Comparison of ENCODE assay signal across 11 cellular contexts in the genomic region with DNA sequence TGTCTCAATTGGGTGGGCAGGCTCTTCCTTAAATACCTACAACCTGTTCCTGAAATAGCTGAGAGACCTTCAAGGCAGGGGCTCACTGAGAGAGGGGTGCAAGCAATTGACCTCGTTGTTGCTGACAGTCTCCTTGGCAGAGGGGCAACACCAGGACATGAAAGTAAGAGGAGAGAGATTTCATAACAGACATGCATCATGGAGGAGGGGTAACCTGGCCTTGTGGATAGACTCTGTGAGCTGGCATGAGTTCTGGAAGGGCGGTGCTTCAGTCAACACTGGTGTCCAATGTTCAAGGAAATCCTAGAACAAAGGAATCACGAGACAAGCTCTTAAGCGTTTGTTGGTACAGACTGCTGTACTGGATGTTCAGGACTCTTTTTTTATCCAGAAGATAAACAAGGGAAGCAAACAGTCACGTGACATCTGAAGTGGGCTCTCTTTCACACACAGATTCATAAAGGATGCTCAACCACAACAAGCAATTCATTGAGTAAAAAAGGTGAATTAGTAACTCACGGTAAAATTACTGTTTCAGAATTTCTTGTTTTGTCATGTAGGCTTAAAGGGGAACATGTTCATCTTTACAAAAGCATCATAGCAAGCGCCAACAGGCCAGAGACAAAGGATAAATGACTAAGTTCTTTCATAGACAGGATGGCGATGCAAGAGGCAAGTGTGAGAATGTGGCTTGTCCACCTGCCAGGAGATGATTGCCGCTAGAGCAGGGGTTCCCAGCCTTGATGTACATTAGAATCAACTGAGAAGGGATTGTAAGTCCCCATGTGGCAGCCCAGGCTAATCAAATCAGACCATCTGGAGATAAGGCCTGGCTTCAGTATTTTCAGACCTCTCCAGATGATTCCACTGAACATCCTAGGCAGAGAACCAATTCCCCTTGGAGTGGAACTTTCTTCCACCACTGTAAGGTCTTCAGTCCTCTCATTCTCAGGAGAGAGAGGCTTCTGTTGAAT. TPM values are rescaled to one million over a fixed set of nuclear protein-coding genes. Genes with fewer than 3 reads are reported as not detected.
DNase-seq lines count a peak whose midpoint lies in the region; ATAC-seq and TF ChIP-seq lines count a peak whose summit lies in the region.
"Had no signal": no experiment of that assay in that cellular context is flagged by ENCODE, and none has a peak within 500 bp of the region (broad histone marks: within the 10 kb centered on the region; RNA-seq: fewer than 3 reads in every experiment).

No MANE protein-coding gene starts in this region.

- DNase-seq in NCI-H2081 (lab: John Stamatoyannopoulos, UW) (peak; percentile 39 to 64), NCI-H2081 treated with DMSO at 0.1 percent for 48 hours (lab: John Stamatoyannopoulos, UW) (no peak), NCI-H82 treated with DMSO at 0.1 percent for 48 hours (lab: John Stamatoyannopoulos, UW; ENCODE audit: unreplicated experiment) (peak; percentile 20), foreskin keratinocyte (peak; percentile 93 to 94), thyroid gland (peak; percentile 77 to 84)
- no peak for DNase-seq in activated naive CD4-positive, alpha-beta T cell treated with anti-CD3 and anti-CD28 coated beads, Interleukin-2, amount 10 ng/mL, durations not matched to agents 7 days and 5 days
- DNase-seq in effector CD4-positive, alpha-beta T cell, result no peak
- DNase-seq: H7, midbrain had no signal

- H3K27me3 Mint-ChIP-seq in activated naive CD4-positive, alpha-beta T cell treated with anti-CD3 and anti-CD28 coated beads, Interleukin-2, amount 10 ng/mL, durations not matched to agents 7 days and 5 days, result peaks cover 30% of the 10 kb centered on the region

- H3K27me3 ChIP-seq in foreskin keratinocyte (no peaks in the 10 kb centered on the region), thyroid gland (no peaks in the 10 kb centered on the region)
- H3K27me3 ChIP-seq: gastroesophageal sphincter had no signal

- no peak overlapping the region for H3K27ac Mint-ChIP-seq in activated naive CD4-positive, alpha-beta T cell treated with anti-CD3 and anti-CD28 coated beads, Interleukin-2, amount 10 ng/mL, durations not matched to agents 7 days and 5 days

- no peaks in the 10 kb centered on the region for H3K9me3 ChIP-seq in thyroid gland
- H3K9me3 ChIP-seq: gastroesophageal sphincter had no signal

- no peaks in the 10 kb centered on the region for H3K9me3 Mint-ChIP-seq in activated naive CD4-positive, alpha-beta T cell treated with anti-CD3 and anti-CD28 coated beads, Interleukin-2, amount 10 ng/mL, durations not matched to agents 7 days and 5 days

- TF ChIP-seq POLR2A in thyroid gland (IDR thresholded peaks at IDR 0.05), result no peak

- ATAC-seq in foreskin keratinocyte (peak; percentile 56), HG03025 (IDR thresholded peaks at IDR 0.05; ENCODE audit: low FRiP score, unreplicated experiment) (no peak)
- ATAC-seq: gastroesophageal sphincter had no signal

- H3K36me3 ChIP-seq in thyroid gland, result no peaks in the 10 kb centered on the region
- H3K36me3 ChIP-seq: gastroesophageal sphincter had no signal

- H3K27ac ChIP-seq in foreskin keratinocyte (no peak overlapping the region), thyroid gland (peak overlapping the region in 2 of 3 donors; percentile 18 to 72)
- H3K27ac ChIP-seq: gastroesophageal sphincter had no signal

- no peak for TF ChIP-seq CTCF in foreskin keratinocyte (conservative IDR thresholded peaks at IDR 0.05)
- no peak for TF ChIP-seq CTCF in thyroid gland (IDR thresholded peaks at IDR 0.05)

- H3K4me3 ChIP-seq in thyroid gland (replicated peaks in 1 of 3), result no peak overlapping the region
- H3K4me3 ChIP-seq: gastroesophageal sphincter had no signal

- intact Hi-C loops in thyroid gland (cut with DNase I), result no loop called here

- H3K4me1 ChIP-seq in foreskin keratinocyte (peaks cover 31% of the 10 kb centered on the region), thyroid gland (peaks cover 10 to 18% of the 10 kb centered on the region in 2 donors)

- H3K4me3 Mint-ChIP-seq in activated naive CD4-positive, alpha-beta T cell treated with anti-CD3 and anti-CD28 coated beads, Interleukin-2, amount 10 ng/mL, durations not matched to agents 7 days and 5 days, result no peak overlapping the region

- H3K4me1 Mint-ChIP-seq in activated naive CD4-positive, alpha-beta T cell treated with anti-CD3 and anti-CD28 coated beads, Interleukin-2, amount 10 ng/mL, durations not matched to agents 7 days and 5 days, result peaks cover 12% of the 10 kb centered on the region

- H3K36me3 Mint-ChIP-seq in activated naive CD4-positive, alpha-beta T cell treated with anti-CD3 and anti-CD28 coated beads, Interleukin-2, amount 10 ng/mL, durations not matched to agents 7 days and 5 days, result no peaks in the 10 kb centered on the region

- WGBS in thyroid gland, 2 donors, result 52 to 58% methylated on average over 9 of the region's 9 CpGs

- CTCF ChIA-PET in activated naive CD4-positive, alpha-beta T cell treated with anti-CD3 and anti-CD28 coated beads, Interleukin-2, amount 10 ng/mL, durations not matched to agents 7 days and 5 days (lab: Charles Lee), result no interaction called here

RNA-seq across cellular contexts. Expression of a gene that starts 20.7 kb away (rescaled TPM):
- 11.3 and 11.4 TPM in 2 replicates for total RNA-seq in foreskin keratinocyte
- polyA plus RNA-seq in foreskin keratinocyte, result 5.3 and 7.5 TPM in 2 replicates
- 10 to 100 TPM; 43.1 to 82.1 (median 65.0) TPM for total RNA-seq in thyroid gland

RNA-seq across cellular contexts. Expression of a gene that starts 20.8 kb away (rescaled TPM):
- total RNA-seq in foreskin keratinocyte (21.0 and 25.5 TPM in 2 replicates), thyroid gland (10 to 100 TPM; 20.6 to 35.1 (median 30.7) TPM)
- 7.8 and 10.4 TPM in 2 replicates for polyA plus RNA-seq in foreskin keratinocyte

RNA-seq across cellular contexts. Expression of a gene that starts 46.5 kb away (rescaled TPM):
- 621 and 729 TPM in 2 replicates for total RNA-seq in foreskin keratinocyte
- polyA plus RNA-seq in foreskin keratinocyte, result 917 and 1,042 TPM in 2 replicates
- total RNA-seq in thyroid gland, result 100 to 1,000 TPM; 413 to 784 (median 546) TPM

Comparison
In these comparisons a context has a peak if more than half of its experiments do, and no peak if none do; other contexts are left out.
1. DNase-seq: peak in NCI-H2081 (2 of 2), NCI-H82 treated with DMSO at 0.1 percent for 48 hours (single experiment), foreskin keratinocyte (2 of 2) and thyroid gland (2 of 2); none in NCI-H2081 treated with DMSO at 0.1 percent for 48 hours (single experiment), activated naive CD4-positive, alpha-beta T cell treated with anti-CD3 and anti-CD28 coated beads, Interleukin-2, amount 10 ng/mL, durations not matched to agents 7 days and 5 days (single experiment) and effector CD4-positive, alpha-beta T cell (single experiment).